ENCODE assay signal across 12 cellular contexts in genomic region chr1:167428418-167428817, GRCh38.
A peak's percentile ranks its signal among the peaks of the same experiment; 100 is the strongest.
DNase-seq lines count a peak whose midpoint lies in the region; ATAC-seq, FAIRE-seq and TF ChIP-seq lines count a peak whose summit lies in the region.
"Had no signal": no experiment of that assay in that cellular context is flagged by ENCODE, and none has a peak within 500 bp of the region (broad histone marks: within the 10 kb centered on the region; RNA-seq: fewer than 3 reads in every experiment).

No MANE protein-coding gene starts in this region.

- no peaks in the 10 kb centered on the region for H4K20me1 ChIP-seq in K562 (replicated peaks; ENCODE audit: control insufficient read depth, insufficient read depth, low read length)

- peak overlapping the region; percentile 87 for H3K27ac Mint-ChIP-seq in CD8-positive, alpha-beta T cell
- H3K27ac Mint-ChIP-seq in naive thymus-derived CD8-positive, alpha-beta T cell = peak overlapping the region in 8 of 10 donors; percentile 4 to 85 (median 79)
- H3K27ac Mint-ChIP-seq: activated B cell treated with CpG ODN at 0.5 μM for 24 hours had no signal

- H3K9me3 ChIP-seq in CD8-positive, alpha-beta T cell (ENCODE audit: low read length) = no peaks in the 10 kb centered on the region
- H3K9me3 ChIP-seq in K562 (replicated peaks; ENCODE audit: control insufficient read depth, insufficient read depth, low read depth, low read length) = no peaks in the 10 kb centered on the region

- H3K4me3 ChIP-seq in CD8-positive, alpha-beta T cell (ENCODE audit: low read depth, low read length) = no peak overlapping the region
- H3K4me3 ChIP-seq in K562 = no peak overlapping the region

- TF ChIP-seq RAD21 in K562 (CRISPR knock-in tag; conservative IDR thresholded peaks at IDR 0.05 in 1 of 2, IDR thresholded peaks at IDR 0.05 in 1 of 2) = no peak

- H3K27ac ChIP-seq in CD8-positive, alpha-beta T cell (ENCODE audit: low read depth, low read length) = peak overlapping the region; percentile 18
- no peak overlapping the region for H3K27ac ChIP-seq in K562 (ENCODE audit: extremely low read depth, low read depth, low read length)

- BruUV-seq in K562 (replicated peaks; lab: Mats Ljungman, UMichigan) = no TSS peak

- TF ChIP-seq POLR2A in K562 (conservative IDR thresholded peaks at IDR 0.05) = no peak

- no peaks in the 10 kb centered on the region for H3K27me3 ChIP-seq in CD8-positive, alpha-beta T cell (ENCODE audit: insufficient read depth, low read length)
- H3K27me3 ChIP-seq in K562 (ENCODE audit: control insufficient read depth in 2 of 2, insufficient read depth in 2 of 2, low read length in 2 of 2) = no peaks in the 10 kb centered on the region

- intact Hi-C loops in CD8-positive, alpha-beta T cell (cut with DNase I, micrococcal nuclease) = loop anchor here in 1 of 2 experiments (2.0 kb wide), 2 partner anchors 14 kb away; no protein-coding TSS in a partner anchor
- intact Hi-C loops in K562 (cut with micrococcal nuclease) = no loop called here

- no peaks in the 10 kb centered on the region for H3K27me3 Mint-ChIP-seq in CD8-positive, alpha-beta T cell (ENCODE audit: low read depth)
- no peaks in the 10 kb centered on the region for H3K27me3 Mint-ChIP-seq in naive thymus-derived CD8-positive, alpha-beta T cell
- H3K27me3 Mint-ChIP-seq: activated B cell treated with CpG ODN at 0.5 μM for 24 hours had no signal

- WGBS in K562 (ENCODE audit: insufficient coverage, low coverage, missing lambda C conversion rate) = 37% methylated on average over 2 of the region's 2 CpGs

- CTCF ChIA-PET in CD8-positive, alpha-beta T cell (lab: Charles Lee) = interaction anchor here (0.6 to 6.0 kb wide), 3 partner anchors 14 to 106 kb away, joined by 3 to 36 read pairs (median 3); no protein-coding TSS in a partner anchor
- CTCF ChIA-PET in K562 (lab: Yijun Ruan, JAX; ENCODE audit: low intra/inter-chr PET ratio) = no interaction called here

- H3K9ac ChIP-seq in K562 (ENCODE audit: insufficient read depth in 1 of 2, low read depth in 2 of 2, low read length in 2 of 2) = no peak overlapping the region

- no peak overlapping the region for H3K4me2 ChIP-seq in K562 (ENCODE audit: insufficient read depth, low read length)

- H3K4me3 Mint-ChIP-seq in CD8-positive, alpha-beta T cell = no peak overlapping the region
- H3K4me3 Mint-ChIP-seq in naive thymus-derived CD8-positive, alpha-beta T cell = no peak overlapping the region
- H3K4me3 Mint-ChIP-seq: activated B cell treated with CpG ODN at 0.5 μM for 24 hours had no signal

- TF ChIP-seq EP300 in K562 (IDR thresholded peaks at IDR 0.05; ENCODE audit: low read length) = no peak

- peaks cover 3% of the 10 kb centered on the region for H3K9me1 ChIP-seq in K562 (ENCODE audit: control insufficient read depth, insufficient read depth, low read length)

- TF ChIP-seq CTCF in CD8-positive, alpha-beta T cell (IDR thresholded peaks at IDR 0.05) = no peak
- TF ChIP-seq CTCF in K562 (IDR thresholded peaks at IDR 0.05 in 2 of 3, conservative IDR thresholded peaks at IDR 0.05 in 1 of 3; ENCODE audit: insufficient read depth in 2 of 3, low read depth in 1 of 3, low read length in 3 of 3) = no peak

- POLR2A ChIA-PET in CD8-positive, alpha-beta T cell (lab: Charles Lee) = interaction anchor here (1.2 to 2.0 kb wide), 2 partner anchors 10 to 88 kb away, joined by 3 to 6 read pairs; no protein-coding TSS in a partner anchor
- POLR2A ChIA-PET in K562 (lab: Yijun Ruan, JAX) = interaction anchor here (0.6 to 1.6 kb wide), 2 partner anchors 15 to 192 kb away, joined by 3 to 4 read pairs; no protein-coding TSS in a partner anchor
- POLR2A ChIA-PET in naive thymus-derived CD8-positive, alpha-beta T cell (lab: Charles Lee) = interaction anchor here (1.1 to 1.5 kb wide), 3 partner anchors 13 to 91 kb away, joined by 3 to 6 read pairs (median 5); no protein-coding TSS in a partner anchor

- no peaks in the 10 kb centered on the region for H3K79me2 ChIP-seq in K562 (ENCODE audit: control insufficient read depth, insufficient read depth, low read length)

- in situ Hi-C loops in K562 (cut with MboI) = no loop called here

- H3K4me1 ChIP-seq in CD8-positive, alpha-beta T cell (ENCODE audit: insufficient read depth, low read length) = peaks cover 8% of the 10 kb centered on the region
- H3K4me1 ChIP-seq in K562 (replicated peaks in 1 of 2; ENCODE audit: control insufficient read depth in 2 of 2, insufficient read depth in 2 of 2, low read length in 2 of 2) = peaks cover 12 to 14% of the 10 kb centered on the region in 2 experiments; a peak in 4 of 5 replicates

- H3K4me1 Mint-ChIP-seq in CD8-positive, alpha-beta T cell (ENCODE audit: low read depth) = peaks cover 63% of the 10 kb centered on the region
- peaks cover 9 to 65% (median 44%) of the 10 kb centered on the region in 4 donors for H3K4me1 Mint-ChIP-seq in naive thymus-derived CD8-positive, alpha-beta T cell

- no peak for DNase-seq in CD8-positive, alpha-beta T cell
- DNase-seq in LHCN-M2 (ENCODE audit: low read depth) (peak; percentile 67), K562 (ENCODE audit: extremely low read depth in 1 of 4, low spot score in 3 of 4) (no peak), ecto neural progenitor cell (ENCODE audit: low spot score) (no peak), T1000 (lab: John Stamatoyannopoulos, UW) (no peak), NCI-H1417 (lab: John Stamatoyannopoulos, UW) (no peak)
- no peak for DNase-seq in naive thymus-derived CD8-positive, alpha-beta T cell
- DNase-seq: activated B cell treated with CpG ODN at 0.5 μM for 24 hours; NCI-H526; stimulated activated CD4-positive, alpha-beta T cell treated with anti-CD3 and anti-CD28 coated beads, Interleukin-1b, Interleukin-23, amount 100 ng/mL, for 48 hours; stimulated activated naive CD4-positive, alpha-beta T cell treated with Interleukin-2 at 50 U/mL for 16 hours had no signal

- H3K36me3 Mint-ChIP-seq in CD8-positive, alpha-beta T cell = peaks cover 43% of the 10 kb centered on the region
- H3K36me3 Mint-ChIP-seq in naive thymus-derived CD8-positive, alpha-beta T cell = peaks cover 0 to 35% (median 4%) of the 10 kb centered on the region in 3 donors

- H3K36me3 ChIP-seq in CD8-positive, alpha-beta T cell (ENCODE audit: insufficient read depth, low read length) = peaks cover 17% of the 10 kb centered on the region
- H3K36me3 ChIP-seq in K562 (ENCODE audit: control insufficient read depth, insufficient read depth, low read length) = no peaks in the 10 kb centered on the region

- no peak overlapping the region for H2AFZ ChIP-seq in K562 (ENCODE audit: low read depth, low read length)

- no peaks in the 10 kb centered on the region for H3K9me3 Mint-ChIP-seq in CD8-positive, alpha-beta T cell
- H3K9me3 Mint-ChIP-seq in naive thymus-derived CD8-positive, alpha-beta T cell = peaks cover 0 to 2% (median 0%) of the 10 kb centered on the region in 9 donors
- H3K9me3 Mint-ChIP-seq: activated B cell treated with CpG ODN at 0.5 μM for 24 hours had no signal

- peak; percentile 10 for ATAC-seq in CD8-positive, alpha-beta T cell
- ATAC-seq in K562 = no peak
- ATAC-seq in naive thymus-derived CD8-positive, alpha-beta T cell = no peak

- peak; percentile 73 for FAIRE-seq in K562 (lab: Jason Lieb, UNC)
- FAIRE-seq: H54 had no signal

TF ChIP-seq in K562, 482 proteins besides CTCF, POLR2A, EP300 and RAD21 (continues in another document):
- TF ChIP-seq ZNF384 (IDR thresholded peaks at IDR 0.05; ENCODE audit: low read depth, low read length) (no peak), DACH1 (IDR thresholded peaks at IDR 0.05; ENCODE audit: partially characterized antibody) (no peak), CBFB (CRISPR knock-in tag; IDR thresholded peaks at IDR 0.05) (no peak), BDP1 (IDR thresholded peaks at IDR 0.05; ENCODE audit: insufficient read depth, insufficient read length) (no peak), MEIS2 (IDR thresholded peaks at IDR 0.05; ENCODE audit: partially characterized antibody) (peak; percentile 59), FOSL1 (tag; conservative IDR thresholded peaks at IDR 0.05) (no peak), ILK (tag; IDR thresholded peaks at IDR 0.05; ENCODE audit: borderline replicate concordance, low read depth) (no peak)
- TF ChIP-seq, protein P1, sequence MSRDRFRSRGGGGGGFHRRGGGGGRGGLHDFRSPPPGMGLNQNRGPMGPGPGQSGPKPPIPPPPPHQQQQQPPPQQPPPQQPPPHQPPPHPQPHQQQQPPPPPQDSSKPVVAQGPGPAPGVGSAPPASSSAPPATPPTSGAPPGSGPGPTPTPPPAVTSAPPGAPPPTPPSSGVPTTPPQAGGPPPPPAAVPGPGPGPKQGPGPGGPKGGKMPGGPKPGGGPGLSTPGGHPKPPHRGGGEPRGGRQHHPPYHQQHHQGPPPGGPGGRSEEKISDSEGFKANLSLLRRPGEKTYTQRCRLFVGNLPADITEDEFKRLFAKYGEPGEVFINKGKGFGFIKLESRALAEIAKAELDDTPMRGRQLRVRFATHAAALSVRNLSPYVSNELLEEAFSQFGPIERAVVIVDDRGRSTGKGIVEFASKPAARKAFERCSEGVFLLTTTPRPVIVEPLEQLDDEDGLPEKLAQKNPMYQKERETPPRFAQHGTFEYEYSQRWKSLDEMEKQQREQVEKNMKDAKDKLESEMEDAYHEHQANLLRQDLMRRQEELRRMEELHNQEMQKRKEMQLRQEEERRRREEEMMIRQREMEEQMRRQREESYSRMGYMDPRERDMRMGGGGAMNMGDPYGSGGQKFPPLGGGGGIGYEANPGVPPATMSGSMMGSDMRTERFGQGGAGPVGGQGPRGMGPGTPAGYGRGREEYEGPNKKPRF (IDR thresholded peaks at IDR 0.05; ENCODE audit: low read depth, low read length) = no peak
- TF ChIP-seq, protein P2, sequence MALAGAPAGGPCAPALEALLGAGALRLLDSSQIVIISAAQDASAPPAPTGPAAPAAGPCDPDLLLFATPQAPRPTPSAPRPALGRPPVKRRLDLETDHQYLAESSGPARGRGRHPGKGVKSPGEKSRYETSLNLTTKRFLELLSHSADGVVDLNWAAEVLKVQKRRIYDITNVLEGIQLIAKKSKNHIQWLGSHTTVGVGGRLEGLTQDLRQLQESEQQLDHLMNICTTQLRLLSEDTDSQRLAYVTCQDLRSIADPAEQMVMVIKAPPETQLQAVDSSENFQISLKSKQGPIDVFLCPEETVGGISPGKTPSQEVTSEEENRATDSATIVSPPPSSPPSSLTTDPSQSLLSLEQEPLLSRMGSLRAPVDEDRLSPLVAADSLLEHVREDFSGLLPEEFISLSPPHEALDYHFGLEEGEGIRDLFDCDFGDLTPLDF (CRISPR knock-in tag; IDR thresholded peaks at IDR 0.05) = no peak
